1 cellular context compared by ENCODE assay signal in the genomic region with DNA sequence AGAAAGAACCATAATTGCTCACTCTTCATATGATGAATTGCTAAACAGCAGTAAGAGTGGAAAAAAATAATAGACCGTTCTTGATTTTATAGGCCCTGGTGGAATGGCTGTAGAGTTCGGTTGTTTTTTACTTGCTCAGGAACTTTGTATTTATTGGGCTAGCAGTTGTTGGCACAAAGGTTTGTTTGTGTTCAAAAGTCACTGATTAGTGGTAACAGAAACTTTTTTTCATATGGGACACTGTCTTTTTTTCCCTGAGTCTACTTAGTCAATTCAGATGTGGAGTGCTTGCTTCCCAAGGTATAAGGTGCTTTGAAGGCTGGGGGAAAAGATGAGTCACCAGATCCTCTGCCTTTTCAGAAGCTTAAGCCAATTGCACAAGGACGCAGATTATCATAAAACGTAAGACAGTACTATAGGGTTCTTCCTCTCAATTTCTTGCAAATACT.
A peak's percentile ranks its signal among the peaks of the same experiment; 100 is the strongest.
TF ChIP-seq lines count a peak whose summit lies in the region.

No MANE protein-coding gene starts in this region.

TF ChIP-seq in HepG2, 621 proteins besides CTCF, POLR2A, EP300 and RAD21 (continued from another document and continues in another):
- TF ChIP-seq, protein P1, sequence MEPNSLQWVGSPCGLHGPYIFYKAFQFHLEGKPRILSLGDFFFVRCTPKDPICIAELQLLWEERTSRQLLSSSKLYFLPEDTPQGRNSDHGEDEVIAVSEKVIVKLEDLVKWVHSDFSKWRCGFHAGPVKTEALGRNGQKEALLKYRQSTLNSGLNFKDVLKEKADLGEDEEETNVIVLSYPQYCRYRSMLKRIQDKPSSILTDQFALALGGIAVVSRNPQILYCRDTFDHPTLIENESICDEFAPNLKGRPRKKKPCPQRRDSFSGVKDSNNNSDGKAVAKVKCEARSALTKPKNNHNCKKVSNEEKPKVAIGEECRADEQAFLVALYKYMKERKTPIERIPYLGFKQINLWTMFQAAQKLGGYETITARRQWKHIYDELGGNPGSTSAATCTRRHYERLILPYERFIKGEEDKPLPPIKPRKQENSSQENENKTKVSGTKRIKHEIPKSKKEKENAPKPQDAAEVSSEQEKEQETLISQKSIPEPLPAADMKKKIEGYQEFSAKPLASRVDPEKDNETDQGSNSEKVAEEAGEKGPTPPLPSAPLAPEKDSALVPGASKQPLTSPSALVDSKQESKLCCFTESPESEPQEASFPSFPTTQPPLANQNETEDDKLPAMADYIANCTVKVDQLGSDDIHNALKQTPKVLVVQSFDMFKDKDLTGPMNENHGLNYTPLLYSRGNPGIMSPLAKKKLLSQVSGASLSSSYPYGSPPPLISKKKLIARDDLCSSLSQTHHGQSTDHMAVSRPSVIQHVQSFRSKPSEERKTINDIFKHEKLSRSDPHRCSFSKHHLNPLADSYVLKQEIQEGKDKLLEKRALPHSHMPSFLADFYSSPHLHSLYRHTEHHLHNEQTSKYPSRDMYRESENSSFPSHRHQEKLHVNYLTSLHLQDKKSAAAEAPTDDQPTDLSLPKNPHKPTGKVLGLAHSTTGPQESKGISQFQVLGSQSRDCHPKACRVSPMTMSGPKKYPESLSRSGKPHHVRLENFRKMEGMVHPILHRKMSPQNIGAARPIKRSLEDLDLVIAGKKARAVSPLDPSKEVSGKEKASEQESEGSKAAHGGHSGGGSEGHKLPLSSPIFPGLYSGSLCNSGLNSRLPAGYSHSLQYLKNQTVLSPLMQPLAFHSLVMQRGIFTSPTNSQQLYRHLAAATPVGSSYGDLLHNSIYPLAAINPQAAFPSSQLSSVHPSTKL (CRISPR knock-in tag; IDR thresholded peaks at IDR 0.05): peak; percentile 83
- TF ChIP-seq ZNF737 (CRISPR knock-in tag; IDR thresholded peaks at IDR 0.05; ENCODE audit: borderline replicate concordance) (no peak), RAD51 (IDR thresholded peaks at IDR 0.05; ENCODE audit: borderline replicate concordance) (no peak), YEATS4 (CRISPR knock-in tag; IDR thresholded peaks at IDR 0.05; ENCODE audit: borderline replicate concordance) (no peak; the same call in 1 of the 2 replicates), ZNF761 (CRISPR knock-in tag; conservative IDR thresholded peaks at IDR 0.05) (no peak), NCOA5 (CRISPR knock-in tag; IDR thresholded peaks at IDR 0.05) (no peak), PAF1 (CRISPR knock-in tag; IDR thresholded peaks at IDR 0.05) (no peak), TBL1XR1 (IDR thresholded peaks at IDR 0.05; ENCODE audit: borderline replicate concordance, low read length, partially characterized antibody) (no peak), ERF (CRISPR knock-in tag; IDR thresholded peaks at IDR 0.05) (0 out of 2 replicates have a peak, but pooled peaks have one; percentile 9), NFATC3 (CRISPR knock-in tag; IDR thresholded peaks at IDR 0.05) (0 out of 2 replicates have a peak, but pooled peaks have one; percentile 54), SOX6 (IDR thresholded peaks at IDR 0.05) (no peak), SOX6 (CRISPR knock-in tag; IDR thresholded peaks at IDR 0.05) (peak; percentile 73), ZNF672 (CRISPR knock-in tag; IDR thresholded peaks at IDR 0.05) (no peak), JUN (CRISPR knock-in tag; IDR thresholded peaks at IDR 0.05) (peak; percentile 71; the same call in 1 of the 2 replicates), ZNF543 (CRISPR knock-in tag; IDR thresholded peaks at IDR 0.05) (0 out of 2 replicates have a peak, but pooled peaks have one; percentile 29), ZNF749 (CRISPR knock-in tag; IDR thresholded peaks at IDR 0.05; ENCODE audit: borderline replicate concordance) (no peak), ZNF7 (CRISPR knock-in tag; IDR thresholded peaks at IDR 0.05) (peak; percentile 36; the same call in 1 of the 2 replicates), BRCA1 (CRISPR knock-in tag; IDR thresholded peaks at IDR 0.05) (peak; percentile 52; the same call in 1 of the 2 replicates), HNF4A (CRISPR knock-in tag; IDR thresholded peaks at IDR 0.05) (peak; percentile 89), PRMT3 (CRISPR knock-in tag; IDR thresholded peaks at IDR 0.05; ENCODE audit: borderline replicate concordance, low read depth) (no peak), IRF2 (CRISPR knock-in tag; IDR thresholded peaks at IDR 0.05) (0 out of 2 replicates have a peak, but pooled peaks have one; percentile 13), HOXA7 (CRISPR knock-in tag; IDR thresholded peaks at IDR 0.05) (no peak), HNF4G (IDR thresholded peaks at IDR 0.05; ENCODE audit: borderline replicate concordance, low read depth, low read length) (peak; percentile 95), HNF4G (CRISPR knock-in tag; IDR thresholded peaks at IDR 0.05; ENCODE audit: borderline replicate concordance, low read depth) (no peak; the same call in 1 of the 2 replicates), FOXP1 (IDR thresholded peaks at IDR 0.05) (no peak), FOXP1 (CRISPR knock-in tag; IDR thresholded peaks at IDR 0.05) (peak; percentile 80), ZNF878 (CRISPR knock-in tag; IDR thresholded peaks at IDR 0.05) (peak; percentile 70; the same call in 1 of the 2 replicates)
- TF ChIP-seq, protein P2, sequence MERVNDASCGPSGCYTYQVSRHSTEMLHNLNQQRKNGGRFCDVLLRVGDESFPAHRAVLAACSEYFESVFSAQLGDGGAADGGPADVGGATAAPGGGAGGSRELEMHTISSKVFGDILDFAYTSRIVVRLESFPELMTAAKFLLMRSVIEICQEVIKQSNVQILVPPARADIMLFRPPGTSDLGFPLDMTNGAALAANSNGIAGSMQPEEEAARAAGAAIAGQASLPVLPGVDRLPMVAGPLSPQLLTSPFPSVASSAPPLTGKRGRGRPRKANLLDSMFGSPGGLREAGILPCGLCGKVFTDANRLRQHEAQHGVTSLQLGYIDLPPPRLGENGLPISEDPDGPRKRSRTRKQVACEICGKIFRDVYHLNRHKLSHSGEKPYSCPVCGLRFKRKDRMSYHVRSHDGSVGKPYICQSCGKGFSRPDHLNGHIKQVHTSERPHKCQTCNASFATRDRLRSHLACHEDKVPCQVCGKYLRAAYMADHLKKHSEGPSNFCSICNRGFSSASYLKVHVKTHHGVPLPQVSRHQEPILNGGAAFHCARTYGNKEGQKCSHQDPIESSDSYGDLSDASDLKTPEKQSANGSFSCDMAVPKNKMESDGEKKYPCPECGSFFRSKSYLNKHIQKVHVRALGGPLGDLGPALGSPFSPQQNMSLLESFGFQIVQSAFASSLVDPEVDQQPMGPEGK (CRISPR knock-in tag; IDR thresholded peaks at IDR 0.05): peak; percentile 35; the same call in 1 of the 2 replicates
- TF ChIP-seq, protein P3, sequence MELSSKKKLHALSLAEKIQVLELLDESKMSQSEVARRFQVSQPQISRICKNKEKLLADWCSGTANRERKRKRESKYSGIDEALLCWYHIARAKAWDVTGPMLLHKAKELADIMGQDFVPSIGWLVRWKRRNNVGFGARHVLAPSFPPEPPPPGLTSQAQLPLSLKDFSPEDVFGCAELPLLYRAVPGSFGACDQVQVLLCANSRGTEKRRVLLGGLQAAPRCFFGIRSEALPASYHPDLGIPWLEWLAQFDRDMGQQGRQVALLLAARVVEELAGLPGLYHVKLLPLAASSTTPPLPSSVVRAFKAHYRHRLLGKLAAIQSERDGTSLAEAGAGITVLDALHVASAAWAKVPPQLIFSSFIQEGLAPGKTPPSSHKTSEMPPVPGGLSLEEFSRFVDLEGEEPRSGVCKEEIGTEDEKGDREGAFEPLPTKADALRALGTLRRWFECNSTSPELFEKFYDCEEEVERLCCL (CRISPR knock-in tag; IDR thresholded peaks at IDR 0.05; ENCODE audit: borderline replicate concordance): no peak
- TF ChIP-seq, protein P4, sequence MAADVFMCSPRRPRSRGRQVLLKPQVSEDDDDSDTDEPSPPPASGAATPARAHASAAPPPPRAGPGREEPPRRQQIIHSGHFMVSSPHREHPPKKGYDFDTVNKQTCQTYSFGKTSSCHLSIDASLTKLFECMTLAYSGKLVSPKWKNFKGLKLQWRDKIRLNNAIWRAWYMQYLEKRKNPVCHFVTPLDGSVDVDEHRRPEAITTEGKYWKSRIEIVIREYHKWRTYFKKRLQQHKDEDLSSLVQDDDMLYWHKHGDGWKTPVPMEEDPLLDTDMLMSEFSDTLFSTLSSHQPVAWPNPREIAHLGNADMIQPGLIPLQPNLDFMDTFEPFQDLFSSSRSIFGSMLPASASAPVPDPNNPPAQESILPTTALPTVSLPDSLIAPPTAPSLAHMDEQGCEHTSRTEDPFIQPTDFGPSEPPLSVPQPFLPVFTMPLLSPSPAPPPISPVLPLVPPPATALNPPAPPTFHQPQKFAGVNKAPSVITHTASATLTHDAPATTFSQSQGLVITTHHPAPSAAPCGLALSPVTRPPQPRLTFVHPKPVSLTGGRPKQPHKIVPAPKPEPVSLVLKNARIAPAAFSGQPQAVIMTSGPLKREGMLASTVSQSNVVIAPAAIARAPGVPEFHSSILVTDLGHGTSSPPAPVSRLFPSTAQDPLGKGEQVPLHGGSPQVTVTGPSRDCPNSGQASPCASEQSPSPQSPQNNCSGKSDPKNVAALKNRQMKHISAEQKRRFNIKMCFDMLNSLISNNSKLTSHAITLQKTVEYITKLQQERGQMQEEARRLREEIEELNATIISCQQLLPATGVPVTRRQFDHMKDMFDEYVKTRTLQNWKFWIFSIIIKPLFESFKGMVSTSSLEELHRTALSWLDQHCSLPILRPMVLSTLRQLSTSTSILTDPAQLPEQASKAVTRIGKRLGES (CRISPR knock-in tag; IDR thresholded peaks at IDR 0.05; ENCODE audit: borderline replicate concordance): no peak
- TF ChIP-seq, protein P5, sequence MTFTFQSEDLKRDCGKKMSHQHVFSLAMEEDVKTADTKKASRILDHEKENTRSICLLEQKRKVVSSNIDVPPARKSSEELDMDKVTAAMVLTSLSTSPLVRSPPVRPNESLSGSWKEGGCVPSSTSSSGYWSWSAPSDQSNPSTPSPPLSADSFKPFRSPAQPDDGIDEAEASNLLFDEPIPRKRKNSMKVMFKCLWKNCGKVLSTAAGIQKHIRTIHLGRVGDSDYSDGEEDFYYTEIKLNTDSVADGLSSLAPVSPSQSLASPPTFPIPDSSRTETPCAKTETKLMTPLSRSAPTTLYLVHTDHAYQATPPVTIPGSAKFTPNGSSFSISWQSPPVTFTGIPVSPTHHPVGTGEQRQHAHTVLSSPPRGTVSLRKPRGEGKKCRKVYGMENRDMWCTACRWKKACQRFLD (CRISPR knock-in tag; IDR thresholded peaks at IDR 0.05; ENCODE audit: borderline replicate concordance): no peak
- TF ChIP-seq, protein P6, sequence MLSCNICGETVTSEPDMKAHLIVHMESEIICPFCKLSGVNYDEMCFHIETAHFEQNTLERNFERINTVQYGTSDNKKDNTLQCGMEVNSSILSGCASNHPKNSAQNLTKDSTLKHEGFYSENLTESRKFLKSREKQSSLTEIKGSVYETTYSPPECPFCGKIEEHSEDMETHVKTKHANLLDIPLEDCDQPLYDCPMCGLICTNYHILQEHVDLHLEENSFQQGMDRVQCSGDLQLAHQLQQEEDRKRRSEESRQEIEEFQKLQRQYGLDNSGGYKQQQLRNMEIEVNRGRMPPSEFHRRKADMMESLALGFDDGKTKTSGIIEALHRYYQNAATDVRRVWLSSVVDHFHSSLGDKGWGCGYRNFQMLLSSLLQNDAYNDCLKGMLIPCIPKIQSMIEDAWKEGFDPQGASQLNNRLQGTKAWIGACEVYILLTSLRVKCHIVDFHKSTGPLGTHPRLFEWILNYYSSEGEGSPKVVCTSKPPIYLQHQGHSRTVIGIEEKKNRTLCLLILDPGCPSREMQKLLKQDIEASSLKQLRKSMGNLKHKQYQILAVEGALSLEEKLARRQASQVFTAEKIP (CRISPR knock-in tag; IDR thresholded peaks at IDR 0.05; ENCODE audit: borderline replicate concordance): no peak
- TF ChIP-seq, protein P7, sequence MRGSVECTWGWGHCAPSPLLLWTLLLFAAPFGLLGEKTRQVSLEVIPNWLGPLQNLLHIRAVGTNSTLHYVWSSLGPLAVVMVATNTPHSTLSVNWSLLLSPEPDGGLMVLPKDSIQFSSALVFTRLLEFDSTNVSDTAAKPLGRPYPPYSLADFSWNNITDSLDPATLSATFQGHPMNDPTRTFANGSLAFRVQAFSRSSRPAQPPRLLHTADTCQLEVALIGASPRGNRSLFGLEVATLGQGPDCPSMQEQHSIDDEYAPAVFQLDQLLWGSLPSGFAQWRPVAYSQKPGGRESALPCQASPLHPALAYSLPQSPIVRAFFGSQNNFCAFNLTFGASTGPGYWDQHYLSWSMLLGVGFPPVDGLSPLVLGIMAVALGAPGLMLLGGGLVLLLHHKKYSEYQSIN (CRISPR knock-in tag; IDR thresholded peaks at IDR 0.05; ENCODE audit: borderline replicate concordance): no peak
- TF ChIP-seq, protein P8, sequence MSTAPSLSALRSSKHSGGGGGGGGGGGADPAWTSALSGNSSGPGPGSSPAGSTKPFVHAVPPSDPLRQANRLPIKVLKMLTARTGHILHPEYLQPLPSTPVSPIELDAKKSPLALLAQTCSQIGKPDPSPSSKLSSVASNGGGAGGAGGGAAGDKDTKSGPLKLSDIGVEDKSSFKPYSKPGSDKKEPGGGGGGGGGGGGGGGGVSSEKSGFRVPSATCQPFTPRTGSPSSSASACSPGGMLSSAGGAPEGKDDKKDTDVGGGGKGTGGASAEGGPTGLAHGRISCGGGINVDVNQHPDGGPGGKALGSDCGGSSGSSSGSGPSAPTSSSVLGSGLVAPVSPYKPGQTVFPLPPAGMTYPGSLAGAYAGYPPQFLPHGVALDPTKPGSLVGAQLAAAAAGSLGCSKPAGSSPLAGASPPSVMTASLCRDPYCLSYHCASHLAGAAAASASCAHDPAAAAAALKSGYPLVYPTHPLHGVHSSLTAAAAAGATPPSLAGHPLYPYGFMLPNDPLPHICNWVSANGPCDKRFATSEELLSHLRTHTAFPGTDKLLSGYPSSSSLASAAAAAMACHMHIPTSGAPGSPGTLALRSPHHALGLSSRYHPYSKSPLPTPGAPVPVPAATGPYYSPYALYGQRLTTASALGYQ (CRISPR knock-in tag; IDR thresholded peaks at IDR 0.05): peak; percentile 71; the same call in 1 of the 2 replicates
- TF ChIP-seq, protein P9, sequence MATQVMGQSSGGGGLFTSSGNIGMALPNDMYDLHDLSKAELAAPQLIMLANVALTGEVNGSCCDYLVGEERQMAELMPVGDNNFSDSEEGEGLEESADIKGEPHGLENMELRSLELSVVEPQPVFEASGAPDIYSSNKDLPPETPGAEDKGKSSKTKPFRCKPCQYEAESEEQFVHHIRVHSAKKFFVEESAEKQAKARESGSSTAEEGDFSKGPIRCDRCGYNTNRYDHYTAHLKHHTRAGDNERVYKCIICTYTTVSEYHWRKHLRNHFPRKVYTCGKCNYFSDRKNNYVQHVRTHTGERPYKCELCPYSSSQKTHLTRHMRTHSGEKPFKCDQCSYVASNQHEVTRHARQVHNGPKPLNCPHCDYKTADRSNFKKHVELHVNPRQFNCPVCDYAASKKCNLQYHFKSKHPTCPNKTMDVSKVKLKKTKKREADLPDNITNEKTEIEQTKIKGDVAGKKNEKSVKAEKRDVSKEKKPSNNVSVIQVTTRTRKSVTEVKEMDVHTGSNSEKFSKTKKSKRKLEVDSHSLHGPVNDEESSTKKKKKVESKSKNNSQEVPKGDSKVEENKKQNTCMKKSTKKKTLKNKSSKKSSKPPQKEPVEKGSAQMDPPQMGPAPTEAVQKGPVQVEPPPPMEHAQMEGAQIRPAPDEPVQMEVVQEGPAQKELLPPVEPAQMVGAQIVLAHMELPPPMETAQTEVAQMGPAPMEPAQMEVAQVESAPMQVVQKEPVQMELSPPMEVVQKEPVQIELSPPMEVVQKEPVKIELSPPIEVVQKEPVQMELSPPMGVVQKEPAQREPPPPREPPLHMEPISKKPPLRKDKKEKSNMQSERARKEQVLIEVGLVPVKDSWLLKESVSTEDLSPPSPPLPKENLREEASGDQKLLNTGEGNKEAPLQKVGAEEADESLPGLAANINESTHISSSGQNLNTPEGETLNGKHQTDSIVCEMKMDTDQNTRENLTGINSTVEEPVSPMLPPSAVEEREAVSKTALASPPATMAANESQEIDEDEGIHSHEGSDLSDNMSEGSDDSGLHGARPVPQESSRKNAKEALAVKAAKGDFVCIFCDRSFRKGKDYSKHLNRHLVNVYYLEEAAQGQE (IDR thresholded peaks at IDR 0.05; ENCODE audit: borderline replicate concordance in 1 of 2, low read depth in 1 of 2, low read length in 2 of 2): no peak; a peak in 1 of 4 replicates
- TF ChIP-seq, protein P10, sequence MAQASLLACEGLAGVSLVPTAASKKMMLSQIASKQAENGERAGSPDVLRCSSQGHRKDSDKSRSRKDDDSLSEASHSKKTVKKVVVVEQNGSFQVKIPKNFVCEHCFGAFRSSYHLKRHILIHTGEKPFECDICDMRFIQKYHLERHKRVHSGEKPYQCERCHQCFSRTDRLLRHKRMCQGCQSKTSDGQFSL (CRISPR knock-in tag; IDR thresholded peaks at IDR 0.05): no peak
